In the genomic region with DNA sequence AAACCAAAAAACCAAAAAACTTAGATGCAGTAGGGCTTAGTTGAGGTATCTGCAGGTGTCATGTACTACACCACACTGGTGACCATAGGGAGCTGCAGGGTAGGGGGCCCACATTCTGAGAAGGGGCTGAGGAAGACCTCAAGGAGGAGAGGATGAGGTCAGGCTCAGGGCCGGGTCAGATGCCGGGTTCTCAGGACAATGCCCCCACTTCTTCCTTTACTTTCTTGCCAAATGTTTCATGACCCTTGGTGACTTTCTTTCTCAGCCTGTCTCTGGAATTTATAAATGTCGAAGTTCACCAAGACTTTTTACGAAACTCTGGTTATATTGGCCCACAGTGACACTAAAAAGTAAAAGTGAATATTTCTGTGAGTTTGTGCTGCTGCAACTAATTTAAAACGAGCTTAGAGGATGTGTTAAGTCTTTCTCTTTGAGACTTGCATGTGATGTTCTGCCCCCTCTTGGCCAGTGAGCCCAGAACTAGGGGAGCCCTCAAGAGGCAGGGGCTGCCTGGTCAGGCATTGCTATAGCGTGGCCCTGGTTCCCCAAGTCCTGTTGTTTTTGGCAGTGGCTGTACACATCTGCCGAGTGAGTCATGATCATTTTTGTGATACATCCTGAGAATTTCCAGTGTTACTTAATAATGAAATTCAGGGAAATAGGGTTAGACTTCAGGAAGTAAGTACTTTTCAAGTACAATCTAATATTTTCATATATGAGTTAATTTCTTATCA, we compare ENCODE assay signal across 9 cellular contexts. TPM values are rescaled to one million over a fixed set of nuclear protein-coding genes. Genes with fewer than 3 reads are reported as not detected.
DNase-seq lines count a peak whose midpoint lies in the region; ATAC-seq and TF ChIP-seq lines count a peak whose summit lies in the region.
"Had no signal": no experiment of that assay in that cellular context is flagged by ENCODE, and none has a peak within 500 bp of the region (broad histone marks: within the 10 kb centered on the region; RNA-seq: fewer than 3 reads in every experiment).

No MANE protein-coding gene starts in this region.

- H3K27me3 ChIP-seq in adrenal gland (no peaks in the 10 kb centered on the region), heart right ventricle (no peaks in the 10 kb centered on the region), gastrocnemius medialis (no peaks in the 10 kb centered on the region)

- ATAC-seq in heart right ventricle, result peak; percentile 83 to 96 (median 90)
- ATAC-seq in gastrocnemius medialis, result peak; percentile 73 to 75
- no peak for ATAC-seq in GM21717 (IDR thresholded peaks at IDR 0.05; ENCODE audit: unreplicated experiment)

- H3K4me3 ChIP-seq in adrenal gland (no peak overlapping the region), heart right ventricle (no peak overlapping the region), gastrocnemius medialis (no peak overlapping the region)

- 17 to 30% (median 22%) methylated on average over 7 of the region's 7 CpGs for WGBS in adrenal gland, 4 donors
- 40 to 51% methylated on average over 7 of the region's 7 CpGs for WGBS in heart right ventricle, 2 donors

- TF ChIP-seq CTCF in adrenal gland (IDR thresholded peaks at IDR 0.05) (peak in 1 of 6 experiments; percentile 9), heart right ventricle (IDR thresholded peaks at IDR 0.05) (peak in 5 of 9 donors; percentile 14 to 44 (median 36)), gastrocnemius medialis (IDR thresholded peaks at IDR 0.05 in 4 of 5, conservative IDR thresholded peaks at IDR 0.05 in 1 of 5) (no peak)

- DNase-seq in GM04503 (ENCODE audit: low read depth), result peak; percentile 74
- DNase-seq in adrenal gland, result peak; percentile 44 to 82 (median 76)
- peak; percentile 45 to 50 for DNase-seq in heart right ventricle
- DNase-seq in gastrocnemius medialis, result peak; percentile 28 to 63
- DNase-seq in NCI-H345 (lab: John Stamatoyannopoulos, UW), result no peak
- DNase-seq in anterior cingulate cortex (lab: John Stamatoyannopoulos, UW), result no peak
- no peak for DNase-seq in NCI-H1105 treated with DMSO at 0.1 percent for 48 hours (lab: John Stamatoyannopoulos, UW)
- DNase-seq: GF-D8 had no signal

- in situ Hi-C loops in gastrocnemius medialis (cut with MboI; ENCODE audit: low sequenced_read_pairs in 4 of 4), result loop anchor here in 1 of 4 donors (25.0 kb wide), 1 partner anchor 767 kb away; a partner anchor contains a TSS

- no peaks in the 10 kb centered on the region for H3K9me3 ChIP-seq in adrenal gland (replicated peaks in 1 of 3)
- H3K9me3 ChIP-seq in heart right ventricle, result no peaks in the 10 kb centered on the region
- no peaks in the 10 kb centered on the region for H3K9me3 ChIP-seq in gastrocnemius medialis

- intact Hi-C loops in adrenal gland (cut with DNase I) (loop anchor here in 1 of 2 donors (10.0 kb wide), 1 partner anchor 839 kb away; no protein-coding TSS in a partner anchor), heart right ventricle (cut with DNase I) (loop anchor here in 2 of 10 donors (5.0 to 10.0 kb wide), 2 partner anchors 52 to 59 kb away; no protein-coding TSS in a partner anchor), gastrocnemius medialis (cut with DNase I; ENCODE audit: low total_unique reads) (no loop called here)

- TF ChIP-seq POLR2A in adrenal gland (IDR thresholded peaks at IDR 0.05) (peak in 1 of 2 donors; percentile 31), gastrocnemius medialis (IDR thresholded peaks at IDR 0.05) (no peak)

- peak overlapping the region in 4 of 5 donors; percentile 61 to 83 (median 69) for H3K27ac ChIP-seq in adrenal gland
- peak overlapping the region in 6 of 10 donors; percentile 37 to 81 (median 52) for H3K27ac ChIP-seq in heart right ventricle
- peak overlapping the region in 3 of 4 donors; percentile 26 to 52 (median 34) for H3K27ac ChIP-seq in gastrocnemius medialis

- no peaks in the 10 kb centered on the region for H3K36me3 ChIP-seq in adrenal gland (replicated peaks in 1 of 2)
- peaks cover 0 to 4% (median 0%) of the 10 kb centered on the region in 9 donors for H3K36me3 ChIP-seq in heart right ventricle
- H3K36me3 ChIP-seq in gastrocnemius medialis, result no peaks in the 10 kb centered on the region

- H3K4me1 ChIP-seq in adrenal gland (replicated peaks in 1 of 2) (peaks cover 29 to 50% of the 10 kb centered on the region in 2 donors), heart right ventricle (peaks cover 0 to 45% (median 13%) of the 10 kb centered on the region in 9 donors), gastrocnemius medialis (peaks cover 5 to 11% of the 10 kb centered on the region in 2 donors)

RNA-seq across cellular contexts. Expression of a gene that starts 11.2 kb away (rescaled TPM):
- total RNA-seq in adrenal gland, result 100 to 1,000 TPM in 5 of 8 donors, 10 to 100 TPM in 3; 71.3 to 130 (median 108) TPM
- polyA plus RNA-seq in adrenal gland, result 100 to 1,000 TPM in 1 of 3 donors, 10 to 100 TPM in 2; 11.3 to 113 (median 26.0) TPM
- 10 to 100 TPM; 55.2 to 77.6 (median 66.3) TPM for total RNA-seq in heart right ventricle
- 10 to 100 TPM in 1 of 2 donors, 1 to 10 TPM in 1; 7.1 to 25.8 TPM for polyA plus RNA-seq in heart right ventricle
- 10 to 100 TPM; 28.3 to 35.0 (median 30.3) TPM for total RNA-seq in gastrocnemius medialis

Comparison
In these comparisons a context has a peak if more than half of its experiments do, and no peak if none do; other contexts are left out.
1. DNase-seq: peak in GM04503 (single experiment), adrenal gland (7 of 7), heart right ventricle (2 of 2) and gastrocnemius medialis (2 of 2); none in NCI-H345 (single experiment), anterior cingulate cortex (0 of 58) and NCI-H1105 treated with DMSO at 0.1 percent for 48 hours (single experiment).
2. CTCF ChIP-seq: peak in heart right ventricle (5 of 9); none in gastrocnemius medialis (0 of 5).
3. Peak in every context shown above with its lines, with median percentiles within 50 percentile points of each other: H3K27ac ChIP-seq.